In the genomic region with DNA sequence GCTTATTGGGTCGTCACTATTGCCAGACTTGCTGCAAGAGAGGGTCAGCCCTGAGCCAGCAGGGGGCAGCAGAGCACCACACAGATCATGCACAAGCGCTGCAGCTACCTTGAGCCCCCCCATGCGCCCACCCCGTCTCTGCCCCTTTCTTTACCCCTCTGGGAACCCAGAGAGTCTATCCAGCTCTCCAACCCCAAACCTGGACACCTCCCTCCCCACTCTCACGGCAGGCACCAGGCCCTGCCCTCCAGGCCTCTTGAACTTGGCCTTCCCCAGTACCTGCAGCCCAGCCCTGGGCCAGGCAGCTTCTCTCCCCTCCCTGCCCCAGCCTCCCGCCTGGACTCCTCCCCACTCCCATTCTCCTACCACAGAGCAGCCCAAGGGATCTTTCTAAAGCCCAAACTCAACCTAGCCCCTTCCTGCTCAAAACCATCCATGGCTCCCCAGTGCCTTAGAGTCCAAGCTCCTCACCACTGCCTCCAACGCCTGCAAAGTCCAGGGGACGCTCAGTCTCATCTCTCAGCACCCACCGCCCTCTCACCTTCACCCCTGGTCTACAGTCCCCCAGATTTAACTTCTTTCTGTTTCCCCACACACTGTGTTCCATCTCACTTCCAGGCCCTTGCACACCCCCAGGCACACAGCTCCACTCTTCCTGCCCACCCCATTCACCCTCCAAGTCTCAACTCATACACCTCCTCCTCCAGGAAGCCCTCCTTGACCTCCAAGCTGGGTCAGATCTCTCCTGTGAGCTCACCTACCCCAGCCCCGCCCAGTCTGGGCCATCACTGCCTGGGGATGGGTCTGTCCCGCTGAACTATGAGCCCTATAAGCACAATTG, we compare ENCODE assay signal across 1 cellular context.
TF ChIP-seq lines count a peak whose summit lies in the region.

No MANE protein-coding gene starts in this region.

TF ChIP-seq in HepG2, 621 proteins besides CTCF, POLR2A, EP300 and RAD21 (continued from another document and continues in another):
- TF ChIP-seq, protein P1, sequence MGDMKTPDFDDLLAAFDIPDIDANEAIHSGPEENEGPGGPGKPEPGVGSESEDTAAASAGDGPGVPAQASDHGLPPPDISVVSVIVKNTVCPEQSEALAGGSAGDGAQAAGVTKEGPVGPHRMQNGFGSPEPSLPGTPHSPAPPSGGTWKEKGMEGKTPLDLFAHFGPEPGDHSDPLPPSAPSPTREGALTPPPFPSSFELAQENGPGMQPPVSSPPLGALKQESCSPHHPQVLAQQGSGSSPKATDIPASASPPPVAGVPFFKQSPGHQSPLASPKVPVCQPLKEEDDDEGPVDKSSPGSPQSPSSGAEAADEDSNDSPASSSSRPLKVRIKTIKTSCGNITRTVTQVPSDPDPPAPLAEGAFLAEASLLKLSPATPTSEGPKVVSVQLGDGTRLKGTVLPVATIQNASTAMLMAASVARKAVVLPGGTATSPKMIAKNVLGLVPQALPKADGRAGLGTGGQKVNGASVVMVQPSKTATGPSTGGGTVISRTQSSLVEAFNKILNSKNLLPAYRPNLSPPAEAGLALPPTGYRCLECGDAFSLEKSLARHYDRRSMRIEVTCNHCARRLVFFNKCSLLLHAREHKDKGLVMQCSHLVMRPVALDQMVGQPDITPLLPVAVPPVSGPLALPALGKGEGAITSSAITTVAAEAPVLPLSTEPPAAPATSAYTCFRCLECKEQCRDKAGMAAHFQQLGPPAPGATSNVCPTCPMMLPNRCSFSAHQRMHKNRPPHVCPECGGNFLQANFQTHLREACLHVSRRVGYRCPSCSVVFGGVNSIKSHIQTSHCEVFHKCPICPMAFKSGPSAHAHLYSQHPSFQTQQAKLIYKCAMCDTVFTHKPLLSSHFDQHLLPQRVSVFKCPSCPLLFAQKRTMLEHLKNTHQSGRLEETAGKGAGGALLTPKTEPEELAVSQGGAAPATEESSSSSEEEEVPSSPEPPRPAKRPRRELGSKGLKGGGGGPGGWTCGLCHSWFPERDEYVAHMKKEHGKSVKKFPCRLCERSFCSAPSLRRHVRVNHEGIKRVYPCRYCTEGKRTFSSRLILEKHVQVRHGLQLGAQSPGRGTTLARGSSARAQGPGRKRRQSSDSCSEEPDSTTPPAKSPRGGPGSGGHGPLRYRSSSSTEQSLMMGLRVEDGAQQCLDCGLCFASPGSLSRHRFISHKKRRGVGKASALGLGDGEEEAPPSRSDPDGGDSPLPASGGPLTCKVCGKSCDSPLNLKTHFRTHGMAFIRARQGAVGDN (CRISPR knock-in tag; IDR thresholded peaks at IDR 0.05) = peak; percentile 64
- peak; percentile 26; the same call in 1 of the 2 replicates for TF ChIP-seq HOXA3 (CRISPR knock-in tag; IDR thresholded peaks at IDR 0.05)
- TF ChIP-seq WIZ (CRISPR knock-in tag; IDR thresholded peaks at IDR 0.05) = peak; percentile 74; the same call in 1 of the 2 replicates
- no peak for TF ChIP-seq CBX1 (IDR thresholded peaks at IDR 0.05; ENCODE audit: low read depth)
- peak; percentile 20; the same call in 1 of the 2 replicates for TF ChIP-seq ZNF350 (CRISPR knock-in tag; IDR thresholded peaks at IDR 0.05; ENCODE audit: borderline replicate concordance, low read depth)
- TF ChIP-seq, protein P2, sequence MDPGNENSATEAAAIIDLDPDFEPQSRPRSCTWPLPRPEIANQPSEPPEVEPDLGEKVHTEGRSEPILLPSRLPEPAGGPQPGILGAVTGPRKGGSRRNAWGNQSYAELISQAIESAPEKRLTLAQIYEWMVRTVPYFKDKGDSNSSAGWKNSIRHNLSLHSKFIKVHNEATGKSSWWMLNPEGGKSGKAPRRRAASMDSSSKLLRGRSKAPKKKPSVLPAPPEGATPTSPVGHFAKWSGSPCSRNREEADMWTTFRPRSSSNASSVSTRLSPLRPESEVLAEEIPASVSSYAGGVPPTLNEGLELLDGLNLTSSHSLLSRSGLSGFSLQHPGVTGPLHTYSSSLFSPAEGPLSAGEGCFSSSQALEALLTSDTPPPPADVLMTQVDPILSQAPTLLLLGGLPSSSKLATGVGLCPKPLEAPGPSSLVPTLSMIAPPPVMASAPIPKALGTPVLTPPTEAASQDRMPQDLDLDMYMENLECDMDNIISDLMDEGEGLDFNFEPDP (CRISPR knock-in tag; conservative IDR thresholded peaks at IDR 0.05) = 0 out of 2 replicates have a peak, but pooled peaks have one; percentile 15
- TF ChIP-seq MED1 (CRISPR knock-in tag; IDR thresholded peaks at IDR 0.05) = peak; percentile 26; the same call in 1 of the 2 replicates
- TF ChIP-seq, protein P3, sequence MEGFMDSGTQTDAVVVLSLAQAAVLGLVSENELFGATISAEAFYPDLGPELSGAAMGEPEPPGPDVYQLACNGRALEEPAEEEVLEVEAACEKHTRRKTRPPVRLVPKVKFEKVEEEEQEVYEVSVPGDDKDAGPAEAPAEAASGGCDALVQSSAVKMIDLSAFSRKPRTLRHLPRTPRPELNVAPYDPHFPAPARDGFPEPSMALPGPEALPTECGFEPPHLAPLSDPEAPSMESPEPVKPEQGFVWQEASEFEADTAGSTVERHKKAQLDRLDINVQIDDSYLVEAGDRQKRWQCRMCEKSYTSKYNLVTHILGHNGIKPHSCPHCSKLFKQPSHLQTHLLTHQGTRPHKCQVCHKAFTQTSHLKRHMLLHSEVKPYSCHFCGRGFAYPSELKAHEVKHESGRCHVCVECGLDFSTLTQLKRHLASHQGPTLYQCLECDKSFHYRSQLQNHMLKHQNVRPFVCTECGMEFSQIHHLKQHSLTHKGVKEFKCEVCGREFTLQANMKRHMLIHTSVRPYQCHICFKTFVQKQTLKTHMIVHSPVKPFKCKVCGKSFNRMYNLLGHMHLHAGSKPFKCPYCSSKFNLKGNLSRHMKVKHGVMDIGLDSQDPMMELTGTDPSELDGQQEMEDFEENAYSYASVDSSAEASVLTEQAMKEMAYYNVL (CRISPR knock-in tag; IDR thresholded peaks at IDR 0.05; ENCODE audit: borderline replicate concordance) = 0 out of 2 replicates have a peak, but pooled peaks have one; percentile 23
- TF ChIP-seq, protein P4, sequence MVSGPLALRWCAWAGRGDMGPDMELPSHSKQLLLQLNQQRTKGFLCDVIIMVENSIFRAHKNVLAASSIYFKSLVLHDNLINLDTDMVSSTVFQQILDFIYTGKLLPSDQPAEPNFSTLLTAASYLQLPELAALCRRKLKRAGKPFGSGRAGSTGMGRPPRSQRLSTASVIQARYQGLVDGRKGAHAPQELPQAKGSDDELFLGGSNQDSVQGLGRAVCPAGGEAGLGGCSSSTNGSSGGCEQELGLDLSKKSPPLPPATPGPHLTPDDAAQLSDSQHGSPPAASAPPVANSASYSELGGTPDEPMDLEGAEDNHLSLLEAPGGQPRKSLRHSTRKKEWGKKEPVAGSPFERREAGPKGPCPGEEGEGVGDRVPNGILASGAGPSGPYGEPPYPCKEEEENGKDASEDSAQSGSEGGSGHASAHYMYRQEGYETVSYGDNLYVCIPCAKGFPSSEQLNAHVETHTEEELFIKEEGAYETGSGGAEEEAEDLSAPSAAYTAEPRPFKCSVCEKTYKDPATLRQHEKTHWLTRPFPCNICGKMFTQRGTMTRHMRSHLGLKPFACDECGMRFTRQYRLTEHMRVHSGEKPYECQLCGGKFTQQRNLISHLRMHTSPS (CRISPR knock-in tag; IDR thresholded peaks at IDR 0.05; ENCODE audit: low read depth) = peak; percentile 53; the same call in 1 of the 2 replicates
- TF ChIP-seq ZNF263 (CRISPR knock-in tag; IDR thresholded peaks at IDR 0.05) = peak; percentile 71
- 0 out of 2 replicates have a peak, but pooled peaks have one; percentile 8 for TF ChIP-seq ZNF121 (CRISPR knock-in tag; IDR thresholded peaks at IDR 0.05)
- peak; percentile 35; the same call in 1 of the 2 replicates for TF ChIP-seq ZFX (CRISPR knock-in tag; IDR thresholded peaks at IDR 0.05; ENCODE audit: low read depth)
- peak; percentile 15; the same call in 1 of the 2 replicates for TF ChIP-seq PHF21A (CRISPR knock-in tag; IDR thresholded peaks at IDR 0.05)
- TF ChIP-seq NR2F6 (IDR thresholded peaks at IDR 0.05) = no peak; the same call in 1 of the 2 replicates
- TF ChIP-seq NR2F6 (CRISPR knock-in tag; IDR thresholded peaks at IDR 0.05) = peak; percentile 10; the same call in 1 of the 2 replicates
- no peak for TF ChIP-seq PLRG1 (conservative IDR thresholded peaks at IDR 0.05)
- TF ChIP-seq ZSCAN29 (CRISPR knock-in tag; conservative IDR thresholded peaks at IDR 0.05) = 0 out of 2 replicates have a peak, but pooled peaks have one; percentile 12
- TF ChIP-seq SP5 (CRISPR knock-in tag; IDR thresholded peaks at IDR 0.05; ENCODE audit: borderline replicate concordance, low read depth) = 0 out of 2 replicates have a peak, but pooled peaks have one; percentile 26
- TF ChIP-seq, protein P5, sequence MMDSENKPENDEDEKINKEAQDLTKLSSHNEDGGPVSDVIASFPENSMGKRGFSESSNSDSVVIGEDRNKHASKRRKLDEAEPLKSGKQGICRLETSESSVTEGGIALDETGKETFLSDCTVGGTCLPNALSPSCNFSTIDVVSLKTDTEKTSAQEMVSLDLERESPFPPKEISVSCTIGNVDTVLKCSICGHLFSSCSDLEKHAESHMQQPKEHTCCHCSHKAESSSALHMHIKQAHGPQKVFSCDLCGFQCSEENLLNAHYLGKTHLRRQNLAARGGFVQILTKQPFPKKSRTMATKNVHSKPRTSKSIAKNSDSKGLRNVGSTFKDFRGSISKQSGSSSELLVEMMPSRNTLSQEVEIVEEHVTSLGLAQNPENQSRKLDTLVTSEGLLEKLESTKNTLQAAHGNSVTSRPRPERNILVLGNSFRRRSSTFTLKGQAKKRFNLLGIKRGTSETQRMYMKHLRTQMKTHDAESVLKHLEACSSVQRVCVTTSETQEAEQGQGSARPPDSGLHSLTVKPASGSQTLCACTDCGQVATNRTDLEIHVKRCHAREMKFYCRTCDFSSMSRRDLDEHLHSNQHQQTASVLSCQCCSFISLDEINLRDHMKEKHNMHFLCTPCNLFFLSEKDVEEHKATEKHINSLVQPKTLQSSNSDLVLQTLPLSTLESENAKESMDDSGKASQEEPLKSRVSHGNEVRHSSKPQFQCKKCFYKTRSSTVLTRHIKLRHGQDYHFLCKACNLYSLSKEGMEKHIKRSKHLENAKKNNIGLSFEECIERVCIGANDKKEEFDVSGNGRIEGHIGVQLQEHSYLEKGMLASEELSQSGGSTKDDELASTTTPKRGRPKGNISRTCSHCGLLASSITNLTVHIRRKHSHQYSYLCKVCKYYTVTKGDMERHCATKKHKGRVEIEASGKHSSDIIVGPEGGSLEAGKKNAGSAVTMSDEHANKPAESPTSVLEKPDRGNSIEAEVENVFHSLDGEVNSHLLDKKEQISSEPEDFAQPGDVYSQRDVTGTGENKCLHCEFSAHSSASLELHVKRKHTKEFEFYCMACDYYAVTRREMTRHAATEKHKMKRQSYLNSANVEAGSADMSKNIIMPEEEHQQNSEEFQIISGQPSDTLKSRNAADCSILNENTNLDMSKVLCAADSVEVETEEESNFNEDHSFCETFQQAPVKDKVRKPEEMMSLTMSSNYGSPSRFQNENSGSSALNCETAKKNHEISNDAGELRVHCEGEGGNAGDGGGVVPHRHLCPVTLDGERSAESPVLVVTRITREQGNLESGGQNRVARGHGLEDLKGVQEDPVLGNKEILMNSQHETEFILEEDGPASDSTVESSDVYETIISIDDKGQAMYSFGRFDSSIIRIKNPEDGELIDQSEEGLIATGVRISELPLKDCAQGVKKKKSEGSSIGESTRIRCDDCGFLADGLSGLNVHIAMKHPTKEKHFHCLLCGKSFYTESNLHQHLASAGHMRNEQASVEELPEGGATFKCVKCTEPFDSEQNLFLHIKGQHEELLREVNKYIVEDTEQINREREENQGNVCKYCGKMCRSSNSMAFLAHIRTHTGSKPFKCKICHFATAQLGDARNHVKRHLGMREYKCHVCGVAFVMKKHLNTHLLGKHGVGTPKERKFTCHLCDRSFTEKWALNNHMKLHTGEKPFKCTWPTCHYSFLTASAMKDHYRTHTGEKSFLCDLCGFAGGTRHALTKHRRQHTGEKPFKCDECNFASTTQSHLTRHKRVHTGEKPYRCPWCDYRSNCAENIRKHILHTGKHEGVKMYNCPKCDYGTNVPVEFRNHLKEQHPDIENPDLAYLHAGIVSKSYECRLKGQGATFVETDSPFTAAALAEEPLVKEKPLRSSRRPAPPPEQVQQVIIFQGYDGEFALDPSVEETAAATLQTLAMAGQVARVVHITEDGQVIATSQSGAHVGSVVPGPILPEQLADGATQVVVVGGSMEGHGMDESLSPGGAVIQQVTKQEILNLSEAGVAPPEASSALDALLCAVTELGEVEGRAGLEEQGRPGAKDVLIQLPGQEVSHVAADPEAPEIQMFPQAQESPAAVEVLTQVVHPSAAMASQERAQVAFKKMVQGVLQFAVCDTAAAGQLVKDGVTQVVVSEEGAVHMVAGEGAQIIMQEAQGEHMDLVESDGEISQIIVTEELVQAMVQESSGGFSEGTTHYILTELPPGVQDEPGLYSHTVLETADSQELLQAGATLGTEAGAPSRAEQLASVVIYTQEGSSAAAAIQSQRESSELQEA (CRISPR knock-in tag; IDR thresholded peaks at IDR 0.05; ENCODE audit: not compliant biosample characterization) = no peak
- 0 out of 2 replicates have a peak, but pooled peaks have one; percentile 59 for TF ChIP-seq AHR (CRISPR knock-in tag; IDR thresholded peaks at IDR 0.05)
- peak; percentile 42; the same call in 1 of the 2 replicates for TF ChIP-seq RARA (CRISPR knock-in tag; IDR thresholded peaks at IDR 0.05)
- no peak for TF ChIP-seq KDM6A (CRISPR knock-in tag; IDR thresholded peaks at IDR 0.05; ENCODE audit: low read depth)
- TF ChIP-seq, protein P6, sequence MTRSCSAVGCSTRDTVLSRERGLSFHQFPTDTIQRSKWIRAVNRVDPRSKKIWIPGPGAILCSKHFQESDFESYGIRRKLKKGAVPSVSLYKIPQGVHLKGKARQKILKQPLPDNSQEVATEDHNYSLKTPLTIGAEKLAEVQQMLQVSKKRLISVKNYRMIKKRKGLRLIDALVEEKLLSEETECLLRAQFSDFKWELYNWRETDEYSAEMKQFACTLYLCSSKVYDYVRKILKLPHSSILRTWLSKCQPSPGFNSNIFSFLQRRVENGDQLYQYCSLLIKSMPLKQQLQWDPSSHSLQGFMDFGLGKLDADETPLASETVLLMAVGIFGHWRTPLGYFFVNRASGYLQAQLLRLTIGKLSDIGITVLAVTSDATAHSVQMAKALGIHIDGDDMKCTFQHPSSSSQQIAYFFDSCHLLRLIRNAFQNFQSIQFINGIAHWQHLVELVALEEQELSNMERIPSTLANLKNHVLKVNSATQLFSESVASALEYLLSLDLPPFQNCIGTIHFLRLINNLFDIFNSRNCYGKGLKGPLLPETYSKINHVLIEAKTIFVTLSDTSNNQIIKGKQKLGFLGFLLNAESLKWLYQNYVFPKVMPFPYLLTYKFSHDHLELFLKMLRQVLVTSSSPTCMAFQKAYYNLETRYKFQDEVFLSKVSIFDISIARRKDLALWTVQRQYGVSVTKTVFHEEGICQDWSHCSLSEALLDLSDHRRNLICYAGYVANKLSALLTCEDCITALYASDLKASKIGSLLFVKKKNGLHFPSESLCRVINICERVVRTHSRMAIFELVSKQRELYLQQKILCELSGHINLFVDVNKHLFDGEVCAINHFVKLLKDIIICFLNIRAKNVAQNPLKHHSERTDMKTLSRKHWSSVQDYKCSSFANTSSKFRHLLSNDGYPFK (CRISPR knock-in tag; IDR thresholded peaks at IDR 0.05; ENCODE audit: borderline replicate concordance) = peak; percentile 63; the same call in 1 of the 2 replicates
- peak; percentile 50; the same call in 1 of the 2 replicates for TF ChIP-seq SPEN (CRISPR knock-in tag; IDR thresholded peaks at IDR 0.05; ENCODE audit: low read depth)
- TF ChIP-seq ZNF619 (CRISPR knock-in tag; IDR thresholded peaks at IDR 0.05) = 0 out of 2 replicates have a peak, but pooled peaks have one; percentile 46
- TF ChIP-seq TSC22D2 (CRISPR knock-in tag; IDR thresholded peaks at IDR 0.05; ENCODE audit: borderline replicate concordance) = no peak
- no peak for TF ChIP-seq PHF8 (CRISPR knock-in tag; IDR thresholded peaks at IDR 0.05)
- TF ChIP-seq YEATS2 (CRISPR knock-in tag; IDR thresholded peaks at IDR 0.05; ENCODE audit: borderline replicate concordance) = peak; percentile 32; the same call in 1 of the 2 replicates
- TF ChIP-seq ZNF7 (CRISPR knock-in tag; IDR thresholded peaks at IDR 0.05) = no peak
- TF ChIP-seq MTA1 (CRISPR knock-in tag; IDR thresholded peaks at IDR 0.05; ENCODE audit: borderline replicate concordance) = peak; percentile 41; the same call in 1 of the 2 replicates
- TF ChIP-seq LCORL (IDR thresholded peaks at IDR 0.05) = no peak
- peak; percentile 44; the same call in 1 of the 2 replicates for TF ChIP-seq LCORL (CRISPR knock-in tag; IDR thresholded peaks at IDR 0.05)
